Comparison of ENCODE assay signal across 14 cellular contexts in the genomic region with DNA sequence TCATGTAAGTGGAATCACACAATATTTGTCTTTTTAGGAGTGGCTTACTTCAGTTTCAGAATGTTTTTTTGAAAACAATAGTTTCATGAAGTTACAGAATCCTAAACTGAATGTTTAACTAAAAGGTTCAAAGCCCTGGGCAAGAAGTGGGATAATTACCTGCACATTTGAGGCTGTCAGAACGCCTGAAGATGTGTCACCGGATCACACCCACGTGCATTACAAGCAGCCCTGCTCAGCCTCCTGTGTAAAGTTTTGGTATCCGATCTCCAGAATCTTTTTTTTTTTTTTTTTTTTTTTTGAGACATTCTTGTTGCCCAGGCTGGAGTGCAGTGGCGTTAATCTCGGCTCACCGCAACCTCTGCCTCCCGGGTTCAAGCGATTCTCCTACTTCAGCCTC. TPM values are rescaled to one million over a fixed set of nuclear protein-coding genes. Genes with fewer than 3 reads are reported as not detected.
DNase-seq lines count a peak whose midpoint lies in the region; ATAC-seq and TF ChIP-seq lines count a peak whose summit lies in the region.
"Had no signal": no experiment of that assay in that cellular context is flagged by ENCODE, and none has a peak within 500 bp of the region (broad histone marks: within the 10 kb centered on the region; RNA-seq: fewer than 3 reads in every experiment).

No MANE protein-coding gene starts in this region.

- H3K4me3 ChIP-seq in coronary artery: no peak overlapping the region
- H3K4me3 ChIP-seq: HAP-1 had no signal

- ATAC-seq in HG02763 (IDR thresholded peaks at IDR 0.05; ENCODE audit: unreplicated experiment) (no peak), omental fat pad (ENCODE audit: low FRiP score) (no peak)
- ATAC-seq: CD8-positive, alpha-beta T cell had no signal

- intact Hi-C loops in head of caudate nucleus (cut with DNase I): no loop called here

- H3K27ac ChIP-seq in coronary artery: no peak overlapping the region
- H3K27ac ChIP-seq: C4-2B had no signal

- DNase-seq in coronary artery (ENCODE audit: low spot score) (peak; percentile 14), head of caudate nucleus (peak in 36 of 42 donors; percentile 42 to 88 (median 62)), putamen (ENCODE audit: low spot score) (peak; percentile 73), SKM-1 (lab: John Stamatoyannopoulos, UW; ENCODE audit: unreplicated experiment) (no peak), omental fat pad (ENCODE audit: low spot score) (no peak)
- DNase-seq: Caco-2; CD4-positive, CD25-positive, alpha-beta regulatory T cell; CD8-positive, alpha-beta T cell; DMS153; DND-41; GOT3 had no signal

- TF ChIP-seq CTCF in coronary artery (IDR thresholded peaks at IDR 0.05): no peak
- TF ChIP-seq CTCF in omental fat pad (IDR thresholded peaks at IDR 0.05): no peak

RNA-seq across cellular contexts. Expression of gene EML1, which starts 12.8 kb away (rescaled TPM):
- total RNA-seq in omental fat pad: 10 to 100 TPM; 33.2 to 88.0 (median 43.5) TPM
- total RNA-seq: CD4-positive, CD25-positive, alpha-beta regulatory T cell; CD8-positive, alpha-beta T cell had no signal

Comparison
In these comparisons a context has a peak if more than half of its experiments do, and no peak if none do; other contexts are left out.
1. DNase-seq: peak in coronary artery (single experiment), head of caudate nucleus (36 of 42) and putamen (single experiment); none in SKM-1 (single experiment) and omental fat pad (single experiment).